29 cellular contexts compared by ENCODE assay signal in the genomic region with DNA sequence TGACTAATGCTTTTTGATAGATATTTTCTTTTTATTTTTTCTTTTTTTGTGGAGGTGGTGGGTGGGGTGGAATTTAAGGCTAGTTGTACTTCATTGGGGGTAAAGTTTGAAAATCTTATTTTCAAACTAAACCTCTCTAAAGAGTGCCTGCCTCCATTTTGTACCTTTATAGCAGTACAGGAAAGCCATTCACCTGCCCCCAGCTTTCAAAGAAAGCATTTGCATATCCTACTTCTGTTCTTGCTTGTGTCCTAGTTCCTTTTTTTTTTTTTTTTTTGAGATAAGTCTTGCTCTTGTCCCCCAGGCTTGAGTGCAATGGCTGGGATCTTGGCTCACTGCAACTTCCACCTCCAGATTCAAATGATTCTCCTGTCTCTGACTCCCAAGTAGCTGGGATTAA.
"Had no signal": no experiment of that assay in that cellular context is flagged by ENCODE, and none has a peak within 500 bp of the region (broad histone marks: within the 10 kb centered on the region; RNA-seq: fewer than 3 reads in every experiment).

No MANE protein-coding gene starts in this region.

- ATAC-seq: activated CD8-positive, alpha-beta T cell treated with anti-CD3 and anti-CD28 coated beads, Interleukin-2, amount 10 ng/mL, durations not matched to agents 7 days and 5 days; activated naive CD8-positive, alpha-beta T cell treated with anti-CD3 and anti-CD28 coated beads, Interleukin-2, amount 50 U/mL, for 24 hours had no signal

- FAIRE-seq: bronchial epithelial cell, RCC 7860, TTC549 had no signal

- DNase-seq: activated CD4-positive, alpha-beta T cell treated with anti-CD3 and anti-CD28 coated beads, Interleukin-2, amount 10 ng/mL, durations not matched to agents 24 days and 14 days; activated CD4-positive, alpha-beta T cell treated with anti-CD3 and anti-CD28 coated beads, Interleukin-2, amount 50 U/mL, for 4 hours; activated CD8-positive, alpha-beta T cell treated with anti-CD3 and anti-CD28 coated beads, Interleukin-2, amount 10 ng/mL, durations not matched to agents 7 days and 5 days; activated gamma-delta T cell; activated naive CD4-positive, alpha-beta T cell treated with Interleukin-2 at 50 U/mL for 16 hours; activated naive CD8-positive, alpha-beta T cell treated with anti-CD3 and anti-CD28 coated beads, Interleukin-2, amount 50 U/mL, for 24 hours; activated T-cell treated with anti-CD3 and anti-CD28 coated beads, Interleukin-2, amount 50 U/mL, for 24 hours; anterior cingulate cortex; caudate nucleus; cerebellar nuclear complex; cortex of kidney; MV-4-11; NCI-H1092; NCI-H1436 treated with DMSO at 0.1 percent for 48 hours; NCI-H1694 treated with DMSO at 0.1 percent for 48 hours; NCI-H2029; NCI-H345; NCI-H524 treated with DMSO at 0.1 percent for 48 hours; NK-92 treated with Interleukin-12 subunit alpha and Interleukin-12 subunit beta, amount 100 ng/mL, for 24 hours; PC-9; SHP77; SJCRH30; T1000 had no signal

- H3K36me3 Mint-ChIP-seq: activated naive CD8-positive, alpha-beta T cell; brain had no signal

- H3K4me3 Mint-ChIP-seq: activated CD4-positive, alpha-beta T cell treated with anti-CD3 and anti-CD28 coated beads, Interleukin-2, amount 10 ng/mL, durations not matched to agents 24 days and 14 days; activated CD8-positive, alpha-beta T cell treated with anti-CD3 and anti-CD28 coated beads, Interleukin-2, amount 10 ng/mL, durations not matched to agents 7 days and 5 days; activated naive CD8-positive, alpha-beta T cell; activated naive CD8-positive, alpha-beta T cell treated with anti-CD3 and anti-CD28 coated beads, Interleukin-2, amount 50 U/mL, for 24 hours; activated T-cell treated with anti-CD3 and anti-CD28 coated beads, Interleukin-2, amount 50 U/mL, for 24 hours; brain had no signal

- H3K27ac Mint-ChIP-seq: activated CD4-positive, alpha-beta T cell treated with anti-CD3 and anti-CD28 coated beads, Interleukin-2, amount 10 ng/mL, durations not matched to agents 24 days and 14 days; activated CD8-positive, alpha-beta T cell treated with anti-CD3 and anti-CD28 coated beads, Interleukin-2, amount 10 ng/mL, durations not matched to agents 7 days and 5 days; activated naive CD8-positive, alpha-beta T cell; activated naive CD8-positive, alpha-beta T cell treated with anti-CD3 and anti-CD28 coated beads, Interleukin-2, amount 50 U/mL, for 24 hours; activated T-cell treated with anti-CD3 and anti-CD28 coated beads, Interleukin-2, amount 50 U/mL, for 24 hours; activated T-helper 2 cell treated with anti-CD3 and anti-CD28 coated beads, Interferon-gamma antibody, Interleukin-2, Interleukin-4, amounts not matched to agents 10 μg/mL and 5 μg/mL and 100 μg/mL, durations not matched to agents 14 hours and 24 hours and 36 hours; brain had no signal

- H3K4me1 Mint-ChIP-seq: activated CD4-positive, alpha-beta T cell treated with anti-CD3 and anti-CD28 coated beads, Interleukin-2, amount 10 ng/mL, durations not matched to agents 24 days and 14 days; activated naive CD8-positive, alpha-beta T cell treated with anti-CD3 and anti-CD28 coated beads, Interleukin-2, amount 50 U/mL, for 24 hours; brain had no signal

- H3K27me3 Mint-ChIP-seq: activated CD4-positive, alpha-beta T cell treated with anti-CD3 and anti-CD28 coated beads, Interleukin-2, amount 10 ng/mL, durations not matched to agents 24 days and 14 days; activated naive CD8-positive, alpha-beta T cell; activated naive CD8-positive, alpha-beta T cell treated with anti-CD3 and anti-CD28 coated beads, Interleukin-2, amount 50 U/mL, for 24 hours; activated T-cell treated with anti-CD3 and anti-CD28 coated beads, Interleukin-2, amount 50 U/mL, for 24 hours had no signal
